2 cellular contexts compared by ENCODE assay signal in genomic region chr11:65864758-65865471, GRCh38.
TF ChIP-seq lines count a peak whose summit lies in the region.

No MANE protein-coding gene starts in this region.

TF ChIP-seq in SK-N-SH, 30 proteins besides CTCF, POLR2A, EP300 and RAD21:
- TF ChIP-seq, protein P1, sequence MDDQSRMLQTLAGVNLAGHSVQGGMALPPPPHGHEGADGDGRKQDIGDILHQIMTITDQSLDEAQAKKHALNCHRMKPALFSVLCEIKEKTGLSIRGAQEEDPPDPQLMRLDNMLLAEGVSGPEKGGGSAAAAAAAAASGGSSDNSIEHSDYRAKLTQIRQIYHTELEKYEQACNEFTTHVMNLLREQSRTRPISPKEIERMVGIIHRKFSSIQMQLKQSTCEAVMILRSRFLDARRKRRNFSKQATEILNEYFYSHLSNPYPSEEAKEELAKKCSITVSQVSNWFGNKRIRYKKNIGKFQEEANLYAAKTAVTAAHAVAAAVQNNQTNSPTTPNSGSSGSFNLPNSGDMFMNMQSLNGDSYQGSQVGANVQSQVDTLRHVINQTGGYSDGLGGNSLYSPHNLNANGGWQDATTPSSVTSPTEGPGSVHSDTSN (IDR thresholded peaks at IDR 0.05), result 0 out of 2 replicates have a peak, but pooled peaks have one; percentile 21
- no peak for TF ChIP-seq NRF1 (IDR thresholded peaks at IDR 0.05; ENCODE audit: low read depth, low read length)

TF ChIP-seq in SK-N-SH treated with all-trans-retinoic acid at 6 μM for 48 hours, 23 proteins besides CTCF, POLR2A, EP300 and RAD21:
- no peak for TF ChIP-seq ARNTL (CRISPR knock-in tag; IDR thresholded peaks at IDR 0.05; ENCODE audit: borderline replicate concordance, low read depth)
- no peak for TF ChIP-seq ZNF565 (CRISPR knock-in tag; conservative IDR thresholded peaks at IDR 0.05; ENCODE audit: low read depth)
- no peak for TF ChIP-seq PPARA (CRISPR knock-in tag; IDR thresholded peaks at IDR 0.05; ENCODE audit: borderline replicate concordance)
- no peak for TF ChIP-seq OSR1 (CRISPR knock-in tag; IDR thresholded peaks at IDR 0.05)
- no peak for TF ChIP-seq ZC3H10 (CRISPR knock-in tag; IDR thresholded peaks at IDR 0.05)
- no peak for TF ChIP-seq ZFP3 (CRISPR knock-in tag; IDR thresholded peaks at IDR 0.05)
- TF ChIP-seq SNAI2 (CRISPR knock-in tag; IDR thresholded peaks at IDR 0.05), result no peak
- no peak for TF ChIP-seq TOX (CRISPR knock-in tag; IDR thresholded peaks at IDR 0.05; ENCODE audit: borderline replicate concordance)
- TF ChIP-seq GLIS3 (CRISPR knock-in tag; IDR thresholded peaks at IDR 0.05), result no peak
- no peak for TF ChIP-seq ESRRG (CRISPR knock-in tag; IDR thresholded peaks at IDR 0.05)
- TF ChIP-seq RARB (CRISPR knock-in tag; IDR thresholded peaks at IDR 0.05), result no peak
- TF ChIP-seq TSHZ2 (CRISPR knock-in tag; IDR thresholded peaks at IDR 0.05), result no peak
- no peak for TF ChIP-seq TCF4 (CRISPR knock-in tag; IDR thresholded peaks at IDR 0.05; ENCODE audit: borderline replicate concordance)
- TF ChIP-seq, protein P2, sequence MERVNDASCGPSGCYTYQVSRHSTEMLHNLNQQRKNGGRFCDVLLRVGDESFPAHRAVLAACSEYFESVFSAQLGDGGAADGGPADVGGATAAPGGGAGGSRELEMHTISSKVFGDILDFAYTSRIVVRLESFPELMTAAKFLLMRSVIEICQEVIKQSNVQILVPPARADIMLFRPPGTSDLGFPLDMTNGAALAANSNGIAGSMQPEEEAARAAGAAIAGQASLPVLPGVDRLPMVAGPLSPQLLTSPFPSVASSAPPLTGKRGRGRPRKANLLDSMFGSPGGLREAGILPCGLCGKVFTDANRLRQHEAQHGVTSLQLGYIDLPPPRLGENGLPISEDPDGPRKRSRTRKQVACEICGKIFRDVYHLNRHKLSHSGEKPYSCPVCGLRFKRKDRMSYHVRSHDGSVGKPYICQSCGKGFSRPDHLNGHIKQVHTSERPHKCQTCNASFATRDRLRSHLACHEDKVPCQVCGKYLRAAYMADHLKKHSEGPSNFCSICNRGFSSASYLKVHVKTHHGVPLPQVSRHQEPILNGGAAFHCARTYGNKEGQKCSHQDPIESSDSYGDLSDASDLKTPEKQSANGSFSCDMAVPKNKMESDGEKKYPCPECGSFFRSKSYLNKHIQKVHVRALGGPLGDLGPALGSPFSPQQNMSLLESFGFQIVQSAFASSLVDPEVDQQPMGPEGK (CRISPR knock-in tag; IDR thresholded peaks at IDR 0.05; ENCODE audit: borderline replicate concordance), result no peak
- no peak for TF ChIP-seq ISL1 (CRISPR knock-in tag; IDR thresholded peaks at IDR 0.05)
